In genomic region chr2:177673602-177674595, GRCh38 we compare ENCODE assay signal across 1 cellular context.
TF ChIP-seq lines count a peak whose summit lies in the region.

No MANE protein-coding gene starts in this region.

TF ChIP-seq in GM23338, 12 proteins besides CTCF, POLR2A, EP300 and RAD21 (continued from another document):
- TF ChIP-seq ZNF462 (CRISPR knock-in tag; IDR thresholded peaks at IDR 0.05) = no peak
- TF ChIP-seq EZH2phosphoT487 (IDR thresholded peaks at IDR 0.05; ENCODE audit: unreplicated experiment) = no peak
- TF ChIP-seq ZNF331 (CRISPR knock-in tag; IDR thresholded peaks at IDR 0.05; ENCODE audit: low read depth) = no peak
- TF ChIP-seq ZNF114 (CRISPR knock-in tag; IDR thresholded peaks at IDR 0.05) = no peak
- no peak for TF ChIP-seq ETS1 (IDR thresholded peaks at IDR 0.05)
- no peak for TF ChIP-seq JUNB (IDR thresholded peaks at IDR 0.05; ENCODE audit: unreplicated experiment)
